24 cellular contexts compared by ENCODE assay signal in genomic region chr11:92865352-92865751, GRCh38.
A peak's percentile ranks its signal among the peaks of the same experiment; 100 is the strongest.
DNase-seq lines count a peak whose midpoint lies in the region; ATAC-seq lines count a peak whose summit lies in the region.
"Had no signal": no experiment of that assay in that cellular context is flagged by ENCODE, and none has a peak within 500 bp of the region (broad histone marks: within the 10 kb centered on the region; RNA-seq: fewer than 3 reads in every experiment).

No MANE protein-coding gene starts in this region.

- no peak overlapping the region for H3K27ac Mint-ChIP-seq in activated naive CD4-positive, alpha-beta T cell treated with anti-CD3 and anti-CD28 coated beads, Interleukin-2, amount 50 U/mL, for 72 hours
- H3K27ac Mint-ChIP-seq: activated CD4-positive, alpha-beta T cell treated with anti-CD3 and anti-CD28 coated beads for 36 hours; activated naive CD8-positive, alpha-beta T cell treated with anti-CD3 and anti-CD28 coated beads for 36 hours; activated T-cell treated with anti-CD3 and anti-CD28 coated beads, Interleukin-2, amount 50 U/mL, for 72 hours; IgD-negative memory B cell; neural progenitor cell had no signal

- no peaks in the 10 kb centered on the region for H3K9me3 Mint-ChIP-seq in activated naive CD4-positive, alpha-beta T cell treated with anti-CD3 and anti-CD28 coated beads, Interleukin-2, amount 50 U/mL, for 72 hours
- H3K9me3 Mint-ChIP-seq: activated naive CD8-positive, alpha-beta T cell treated with anti-CD3 and anti-CD28 coated beads for 36 hours; activated T-cell treated with anti-CD3 and anti-CD28 coated beads, Interleukin-2, amount 50 U/mL, for 72 hours; neural progenitor cell had no signal

- ATAC-seq in Right ventricle myocardium inferior, result peak; percentile 62
- peak; percentile 55 to 84 for ATAC-seq in left cardiac atrium
- ATAC-seq in activated naive CD4-positive, alpha-beta T cell treated with anti-CD3 and anti-CD28 coated beads, Interleukin-2, amount 50 U/mL, for 72 hours, result no peak
- ATAC-seq in GM19328 (IDR thresholded peaks at IDR 0.05; ENCODE audit: unreplicated experiment), result no peak
- ATAC-seq: activated CD4-positive, alpha-beta T cell treated with anti-CD3 and anti-CD28 coated beads for 36 hours; activated T-cell treated with anti-CD3 and anti-CD28 coated beads, Interleukin-2, amount 50 U/mL, for 72 hours; left lobe of liver; upper lobe of right lung had no signal

- intact Hi-C loops in Right ventricle myocardium inferior (cut with DNase I) (no loop called here), cardiac septum (cut with DNase I) (no loop called here), left cardiac atrium (cut with DNase I) (no loop called here)

- H3K36me3 Mint-ChIP-seq in activated naive CD4-positive, alpha-beta T cell treated with anti-CD3 and anti-CD28 coated beads, Interleukin-2, amount 50 U/mL, for 72 hours, result no peaks in the 10 kb centered on the region
- H3K36me3 Mint-ChIP-seq: activated naive CD8-positive, alpha-beta T cell treated with anti-CD3 and anti-CD28 coated beads for 36 hours; IgD-negative memory B cell had no signal

- H3K27ac ChIP-seq in caudate nucleus (ENCODE audit: low read depth, low read length), result peak overlapping the region; percentile 58
- H3K27ac ChIP-seq: BLaER1 treated with 17β-estradiol and CSF1 and Interleukin-3, amounts not matched to agents 10 nM and 100 nM; neural progenitor cell; prostate gland; upper lobe of right lung had no signal

- no peak for DNase-seq in Right ventricle myocardium inferior (ENCODE audit: missing footprints)
- no peak for DNase-seq in cardiac septum (ENCODE audit: low spot score)
- no peak for DNase-seq in caudate nucleus (lab: John Stamatoyannopoulos, UW)
- peak; percentile 40 for DNase-seq in left cardiac atrium
- DNase-seq in activated naive CD4-positive, alpha-beta T cell treated with anti-CD3 and anti-CD28 coated beads, Interleukin-2, amount 50 U/mL, for 72 hours (ENCODE audit: low spot score in 2 of 2), result no peak
- no peak for DNase-seq in anterior cingulate cortex (lab: John Stamatoyannopoulos, UW)
- no peak for DNase-seq in DMS79 (lab: John Stamatoyannopoulos, UW)
- DNase-seq: activated CD4-positive, alpha-beta T cell treated with anti-CD3 and anti-CD28 coated beads for 36 hours; activated naive CD8-positive, alpha-beta T cell treated with anti-CD3 and anti-CD28 coated beads for 36 hours; activated T-cell treated with anti-CD3 and anti-CD28 coated beads, Interleukin-2, amount 50 U/mL, for 72 hours; Calu3; central memory CD4-positive, alpha-beta T cell; erythroblast; NCI-H146; NCI-H2171; NCI-H69; stimulated activated CD4-positive, alpha-beta T cell treated with anti-CD3 and anti-CD28 coated beads, Interleukin-4, amount 100 ng/mL, for 4 hours; upper lobe of right lung had no signal

Comparison
In these comparisons a context has a peak if more than half of its experiments do, and no peak if none do; other contexts are left out.
1. ATAC-seq: peak in Right ventricle myocardium inferior (single experiment) and left cardiac atrium (2 of 2); none in activated naive CD4-positive, alpha-beta T cell treated with anti-CD3 and anti-CD28 coated beads, Interleukin-2, amount 50 U/mL, for 72 hours (0 of 2) and GM19328 (single experiment).